6 cellular contexts compared by ENCODE assay signal in the genomic region with DNA sequence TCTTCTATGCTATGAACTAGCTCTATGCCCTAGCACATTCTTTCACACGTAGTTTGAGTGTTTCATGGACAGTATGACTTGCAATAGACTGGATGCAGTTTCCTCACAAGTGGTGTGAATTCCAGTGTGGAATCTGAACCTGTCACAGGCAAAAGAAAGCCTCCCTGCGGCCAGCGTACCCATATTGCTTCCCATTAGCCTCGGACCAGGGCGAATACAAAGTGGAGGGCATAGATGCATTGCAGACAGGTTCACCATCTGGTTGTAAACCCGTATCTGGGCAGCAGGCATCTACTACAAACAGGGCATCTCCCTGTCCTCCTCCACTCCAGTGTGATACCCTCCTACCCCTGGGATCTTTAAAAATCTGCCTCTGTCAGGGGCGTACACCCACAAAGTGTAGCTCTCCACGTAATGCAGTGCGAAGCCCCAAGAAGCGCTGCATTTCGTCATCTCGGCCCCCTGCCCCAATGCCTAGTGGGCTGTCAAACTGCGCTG. TPM values are rescaled to one million over a fixed set of nuclear protein-coding genes. Genes with fewer than 3 reads are reported as not detected.
DNase-seq lines count a peak whose midpoint lies in the region; ATAC-seq lines count a peak whose summit lies in the region.

No MANE protein-coding gene starts in this region.

- peaks cover 7% of the 10 kb centered on the region for H3K79me1 ChIP-seq in mesendoderm (ENCODE audit: low read length)

- H3K9me3 Mint-ChIP-seq in CD8-positive, alpha-beta memory T cell: no peaks in the 10 kb centered on the region

- H4K5ac ChIP-seq in mesendoderm (ENCODE audit: low read length): no peak overlapping the region

- H3K18ac ChIP-seq in mesendoderm (ENCODE audit: low read length): no peak overlapping the region

- no peaks in the 10 kb centered on the region for H3K27me3 ChIP-seq in CD8-positive, alpha-beta memory T cell (ENCODE audit: insufficient read depth, low read length, poor library complexity, severe bottlenecking)
- H3K27me3 ChIP-seq in adipocyte (replicated peaks; ENCODE audit: control insufficient read depth, insufficient read depth, low read length): no peaks in the 10 kb centered on the region
- no peaks in the 10 kb centered on the region for H3K27me3 ChIP-seq in mesendoderm (ENCODE audit: insufficient read depth, low read length, poor library complexity)

- H2AK5ac ChIP-seq in mesendoderm (ENCODE audit: low read length): no peak overlapping the region

- no peaks in the 10 kb centered on the region for H3K9me3 ChIP-seq in CD8-positive, alpha-beta memory T cell (ENCODE audit: low read length)
- H3K9me3 ChIP-seq in adipocyte (ENCODE audit: control insufficient read depth, low read length): no peaks in the 10 kb centered on the region

- no peaks in the 10 kb centered on the region for H3K36me3 ChIP-seq in CD8-positive, alpha-beta memory T cell (ENCODE audit: insufficient read depth, low read length)
- H3K36me3 ChIP-seq in adipocyte (ENCODE audit: control insufficient read depth, insufficient read depth, low read length, severe bottlenecking) (peaks cover 6% of the 10 kb centered on the region), mesendoderm (ENCODE audit: control insufficient read depth, insufficient read depth, low read length) (no peaks in the 10 kb centered on the region)

- WGBS in mesendoderm (ENCODE audit: extremely low coverage, insufficient coverage, low lambda C conversion rate): no CpG with 5 or more reads among the region's 13 CpGs

- H3K4me2 ChIP-seq in mesendoderm (ENCODE audit: low read length): peak overlapping the region; percentile 53

- no peak for ATAC-seq in HG02840 (IDR thresholded peaks at IDR 0.05; ENCODE audit: low FRiP score, unreplicated experiment)

- no peak overlapping the region for H3K4ac ChIP-seq in mesendoderm (ENCODE audit: low read depth, low read length)

- no peak overlapping the region for H3K4me3 Mint-ChIP-seq in CD8-positive, alpha-beta memory T cell

- H3K4me3 ChIP-seq in CD8-positive, alpha-beta memory T cell (ENCODE audit: low read length): peak overlapping the region; percentile 72
- H3K4me3 ChIP-seq in adipocyte (ENCODE audit: low read length): peak overlapping the region; percentile 96
- peak overlapping the region; percentile 17 for H3K4me3 ChIP-seq in mesendoderm (ENCODE audit: low read length)

- H3K23ac ChIP-seq in mesendoderm (ENCODE audit: low read length): no peak overlapping the region

- POLR2A ChIA-PET in CD8-positive, alpha-beta memory T cell (lab: Charles Lee): interaction anchor here (0.5 kb wide), 1 partner anchor 44 kb away, joined by 10 read pairs; no protein-coding TSS in a partner anchor

- H3K9ac ChIP-seq in adipocyte (ENCODE audit: low read length) (peak overlapping the region; percentile 97), mesendoderm (ENCODE audit: low read length) (peak overlapping the region; percentile 71)

- peak overlapping the region; percentile 82 for H3K56ac ChIP-seq in mesendoderm (ENCODE audit: low read length)

- no peak overlapping the region for H2BK120ac ChIP-seq in mesendoderm (ENCODE audit: low read depth, low read length)

- peaks cover 21 to 32% (median 23%) of the 10 kb centered on the region in 3 donors for H3K4me1 Mint-ChIP-seq in CD8-positive, alpha-beta memory T cell

- H2BK5ac ChIP-seq in mesendoderm (ENCODE audit: low read length): no peak overlapping the region

- H3K36me3 Mint-ChIP-seq in CD8-positive, alpha-beta memory T cell: peaks cover 0 to 13% (median 0%) of the 10 kb centered on the region in 3 donors

- no peak overlapping the region for H2BK15ac ChIP-seq in mesendoderm (replicated peaks; ENCODE audit: low read depth)

- no peak overlapping the region for H4K8ac ChIP-seq in mesendoderm (ENCODE audit: low read depth, low read length)

- H3K27me3 Mint-ChIP-seq in CD8-positive, alpha-beta memory T cell: peaks cover 0 to 5% of the 10 kb centered on the region in 2 donors

- intact Hi-C loops in posterior cingulate gyrus (cut with DNase I): no loop called here

- H3K4me1 ChIP-seq in CD8-positive, alpha-beta memory T cell (ENCODE audit: insufficient read depth, low read length): peaks cover 29% of the 10 kb centered on the region
- peaks cover 26% of the 10 kb centered on the region for H3K4me1 ChIP-seq in adipocyte (ENCODE audit: control insufficient read depth, insufficient read depth, low read length)
- H3K4me1 ChIP-seq in mesendoderm (ENCODE audit: control insufficient read depth, low read depth, low read length): peaks cover 2% of the 10 kb centered on the region

- H3K27ac Mint-ChIP-seq in CD8-positive, alpha-beta memory T cell: no peak overlapping the region

- no peaks in the 10 kb centered on the region for H3K79me2 ChIP-seq in mesendoderm (ENCODE audit: control insufficient read depth, insufficient read depth, low read length)

- H3K27ac ChIP-seq in CD8-positive, alpha-beta memory T cell (ENCODE audit: low read depth, low read length): peak overlapping the region; percentile 98
- H3K27ac ChIP-seq in mesendoderm (ENCODE audit: low read depth, low read length): no peak overlapping the region

- CTCF ChIA-PET in CD8-positive, alpha-beta memory T cell (lab: Charles Lee): interaction anchor here (1.2 kb wide), 1 partner anchor 25 kb away, joined by 3 read pairs; no protein-coding TSS in a partner anchor

- DNase-seq in CD8-positive, alpha-beta memory T cell: no peak
- DNase-seq in adipocyte (ENCODE audit: low read depth): peak; percentile 35
- DNase-seq in mesendoderm: no peak
- no peak for DNase-seq in posterior cingulate gyrus
- no peak for DNase-seq in activated T-cell treated with anti-CD3 and anti-CD28 coated beads, Interleukin-2, amount 50 U/mL, for 48 hours

RNA-seq across cellular contexts. Expression of a gene that starts 1.4 kb away (rescaled TPM):
- total RNA-seq in CD8-positive, alpha-beta memory T cell: 10 to 100 TPM; 53.9 to 60.4 TPM
- 2.7 TPM for polyA plus RNA-seq in CD8-positive, alpha-beta memory T cell
- polyA plus RNA-seq in mesendoderm (2013, experiment 1 of 2): 21.7 TPM
- polyA plus RNA-seq in mesendoderm (2013, experiment 2 of 2): 22.2 TPM

RNA-seq across cellular contexts. Expression of a gene that starts 12.8 kb away (rescaled TPM):
- 10 to 100 TPM; 58.7 to 64.7 TPM for total RNA-seq in CD8-positive, alpha-beta memory T cell
- polyA plus RNA-seq in CD8-positive, alpha-beta memory T cell: 5.1 TPM
- polyA plus RNA-seq in mesendoderm (2013, experiment 1 of 2): 42.7 TPM
- 42.7 TPM for polyA plus RNA-seq in mesendoderm (2013, experiment 2 of 2)

RNA-seq across cellular contexts. Expression of a gene that starts 25.3 kb away (rescaled TPM):
- 10 to 100 TPM; 52.9 to 53.5 TPM for total RNA-seq in CD8-positive, alpha-beta memory T cell
- 23.8 TPM for polyA plus RNA-seq in CD8-positive, alpha-beta memory T cell
- polyA plus RNA-seq in mesendoderm (2013, experiment 1 of 2): 71.8 TPM
- polyA plus RNA-seq in mesendoderm (2013, experiment 2 of 2): 66.5 TPM

RNA-seq across cellular contexts. Expression of a gene that starts 34.2 kb away (rescaled TPM):
- total RNA-seq in CD8-positive, alpha-beta memory T cell: 1 to 10 TPM in 1 of 2 experiments, under 1 TPM in 1; 0.73 to 1.0 TPM
- 0.64 TPM for polyA plus RNA-seq in CD8-positive, alpha-beta memory T cell
- 4.3 TPM for polyA plus RNA-seq in mesendoderm (2013, experiment 1 of 2)
- polyA plus RNA-seq in mesendoderm (2013, experiment 2 of 2): 4.4 TPM

RNA-seq across cellular contexts. Expression of a gene that starts 34.7 kb away (rescaled TPM):
- total RNA-seq in CD8-positive, alpha-beta memory T cell: 10 to 100 TPM; 48.1 to 48.9 TPM
- 36.9 TPM for polyA plus RNA-seq in CD8-positive, alpha-beta memory T cell
- polyA plus RNA-seq in mesendoderm (2013, experiment 1 of 2): 81.4 TPM
- 78.9 TPM for polyA plus RNA-seq in mesendoderm (2013, experiment 2 of 2)

Comparison
In these comparisons a context has a peak if more than half of its experiments do, and no peak if none do; other contexts are left out.
1. H3K4me3 ChIP-seq: peak in every context shown above with its lines; median percentile 96 in adipocyte; 72 in CD8-positive, alpha-beta memory T cell; 17 in mesendoderm.